Comparison of ENCODE assay signal across 7 cellular contexts in the genomic region with DNA sequence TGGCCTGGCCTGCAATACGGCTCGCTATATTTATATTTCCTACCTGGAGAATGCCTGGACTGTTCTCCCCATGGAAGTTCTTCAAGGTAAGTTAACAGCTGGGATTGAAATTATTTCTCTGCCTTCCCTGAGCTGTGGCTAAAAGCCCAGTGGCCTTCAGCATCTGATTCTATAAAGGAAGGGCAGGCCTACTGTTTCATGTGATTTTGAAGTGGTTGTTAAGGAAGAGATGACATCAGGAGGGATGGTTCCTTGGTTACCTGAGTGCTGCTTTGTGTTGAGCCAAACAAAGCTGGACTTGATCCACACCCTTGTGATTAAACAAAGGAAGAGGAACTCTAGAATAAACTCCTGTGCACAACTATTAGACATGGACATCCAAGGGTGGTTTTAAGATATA.
DNase-seq lines count a peak whose midpoint lies in the region; ATAC-seq, FAIRE-seq and TF ChIP-seq lines count a peak whose summit lies in the region.

No MANE protein-coding gene starts in this region.

- POLR2A ChIA-PET in IMR-90 (lab: Charles Lee; ENCODE audit: unreplicated experiment) (no interaction called here), PC-9 (lab: Charles Lee; ENCODE audit: unreplicated experiment) (interaction anchor here (0.7 kb wide), 1 partner anchor 50 kb away, joined by 16 read pairs; no protein-coding TSS in a partner anchor)

- peak overlapping the region; percentile 58; the same call in 1 of the 2 replicates for H4K91ac ChIP-seq in IMR-90 (ENCODE audit: insufficient read depth, low read depth, low read length)

- peaks cover 11% of the 10 kb centered on the region for H3K9me1 ChIP-seq in IMR-90 (ENCODE audit: insufficient read depth, low read length)

- peak overlapping the region; percentile 96; the same call in 1 of the 2 replicates for H3K27ac ChIP-seq in IMR-90 (ENCODE audit: insufficient read depth, low read length)
- no peak overlapping the region for H3K27ac ChIP-seq in PC-9
- peak overlapping the region in 1 of 2 donors; percentile 35 for H3K27ac ChIP-seq in small intestine (ENCODE audit: low read depth in 1 of 2, low read length in 1 of 2)

- H3K36me3 ChIP-seq in IMR-90 (ENCODE audit: control insufficient read depth, insufficient read depth, low read length) (no peaks in the 10 kb centered on the region; the same call in 1 of the 2 replicates), PC-9 (ENCODE audit: low read depth) (no peaks in the 10 kb centered on the region), small intestine (ENCODE audit: control insufficient read depth in 2 of 2, insufficient read depth in 2 of 2, low read length in 2 of 2) (no peaks in the 10 kb centered on the region)

- peak; percentile 55 for DNase-seq in IMR-90
- peak; percentile 24 to 64 for DNase-seq in PC-9
- peak; percentile 60 for DNase-seq in fibroblast of peridontal ligament (ENCODE audit: extremely low read depth)
- peak; percentile 76 for DNase-seq in small intestine
- no peak for DNase-seq in natural killer cell

- intact Hi-C loops in IMR-90 (cut with micrococcal nuclease): loop anchor here (5.0 kb wide), 1 partner anchor 62 kb away; the partner anchor contains the start of gene MFSD6
- intact Hi-C loops in PC-9 (cut with micrococcal nuclease; ENCODE audit: unreplicated experiment): loop anchor here (10.0 kb wide), 1 partner anchor 55 kb away; no protein-coding TSS in a partner anchor
- intact Hi-C loops in natural killer cell (cut with micrococcal nuclease): no loop called here

- TF ChIP-seq CTCF in IMR-90 (conservative IDR thresholded peaks at IDR 0.05; ENCODE audit: low read depth, low read length) (no peak), PC-9 (conservative IDR thresholded peaks at IDR 0.05) (no peak), natural killer cell (IDR thresholded peaks at IDR 0.05) (no peak)

- no peaks in the 10 kb centered on the region for H3K27me3 Mint-ChIP-seq in natural killer cell (ENCODE audit: low read depth in 2 of 2)

- ATAC-seq in IMR-90 (ENCODE audit: low read depth) (no peak), GM18517 (IDR thresholded peaks at IDR 0.05; ENCODE audit: unreplicated experiment) (no peak), natural killer cell (no peak), HG03457 (IDR thresholded peaks at IDR 0.05; ENCODE audit: unreplicated experiment) (no peak)

- H2AFZ ChIP-seq in IMR-90 (replicated peaks; ENCODE audit: low read length, poor library complexity) (no peak overlapping the region), PC-9 (no peak overlapping the region)

- H3K4me1 ChIP-seq in IMR-90 (ENCODE audit: control insufficient read depth, insufficient read depth, low read length): peaks cover 15% of the 10 kb centered on the region
- 0 out of 2 replicates have a peak, but pooled peaks cover 5% of the 10 kb centered on the region for H3K4me1 ChIP-seq in PC-9 (replicated peaks; ENCODE audit: insufficient read depth)
- peaks cover 0 to 11% of the 10 kb centered on the region in 2 donors for H3K4me1 ChIP-seq in small intestine (ENCODE audit: control insufficient read depth in 2 of 2, insufficient read depth in 1 of 2, low read depth in 1 of 2, low read length in 1 of 2)

- H2BK120ac ChIP-seq in IMR-90 (ENCODE audit: low read depth, low read length): peak overlapping the region; percentile 97

- dilution Hi-C loops in IMR-90 (cut with HindIII; ENCODE audit: low sequenced_read_pairs, unreplicated experiment): no loop called here

- no peak overlapping the region for H3K4me3 ChIP-seq in IMR-90 (ENCODE audit: insufficient read depth, low read depth, low read length)
- no peak overlapping the region for H3K4me3 ChIP-seq in PC-9
- no peak overlapping the region for H3K4me3 ChIP-seq in small intestine (ENCODE audit: low read depth in 1 of 2, low read length in 2 of 2)

- peaks cover 37 to 44% of the 10 kb centered on the region in 2 donors for H3K4me1 Mint-ChIP-seq in natural killer cell

- H3F3A ChIP-seq in PC-9 (ENCODE audit: insufficient read depth, low read depth): no peaks in the 10 kb centered on the region; the same call in 1 of the 2 replicates

- H3K27ac Mint-ChIP-seq in natural killer cell: peak overlapping the region in 1 of 2 donors; percentile 21

- H4K20me1 ChIP-seq in IMR-90 (ENCODE audit: insufficient read depth, low read length) (no peaks in the 10 kb centered on the region; the same call in 1 of the 2 replicates), PC-9 (ENCODE audit: insufficient read depth) (no peaks in the 10 kb centered on the region)

- FAIRE-seq in small intestine (lab: Jason Lieb, UNC): no peak

- no TSS peak for BruUV-seq in IMR-90 (replicated peaks; lab: Mats Ljungman, UMichigan)
- BruUV-seq in PC-9 (replicated peaks; lab: Mats Ljungman, UMichigan): no TSS peak

- H3K18ac ChIP-seq in IMR-90 (ENCODE audit: low read depth, low read length): peak overlapping the region; percentile 100

- H4K8ac ChIP-seq in IMR-90 (ENCODE audit: low read depth in 2 of 2, low read length in 2 of 2): peak overlapping the region in 1 of 2 experiments; percentile 94; a peak in 2 of 4 replicates

- CTCF ChIA-PET in IMR-90 (lab: Yijun Ruan, JAX) (interaction anchor here (0.6 kb wide), 1 partner anchor 69 kb away, joined by 3 read pairs; no protein-coding TSS in a partner anchor), PC-9 (lab: Charles Lee) (no interaction called here)

- peak overlapping the region; percentile 77; the same call in 1 of the 2 replicates for H3K23ac ChIP-seq in IMR-90 (ENCODE audit: low read depth, low read length)

- H3K9ac ChIP-seq in IMR-90 (ENCODE audit: low read depth, low read length): peak overlapping the region; percentile 27; the same call in 1 of the 2 replicates

- H3K79me1 ChIP-seq in IMR-90 (ENCODE audit: low read depth in 1 of 2, low read length in 2 of 2): no peaks in the 10 kb centered on the region; a peak in 1 of 4 replicates

- no peaks in the 10 kb centered on the region for H3K79me2 ChIP-seq in PC-9 (ENCODE audit: low read depth)

- no peaks in the 10 kb centered on the region for H3K27me3 ChIP-seq in IMR-90 (ENCODE audit: control insufficient read depth, insufficient read depth, low read length)
- no peaks in the 10 kb centered on the region for H3K27me3 ChIP-seq in PC-9 (ENCODE audit: insufficient read depth, low read depth)
- H3K27me3 ChIP-seq in small intestine (ENCODE audit: control insufficient read depth in 2 of 2, insufficient read depth in 2 of 2, low read length in 2 of 2): no peaks in the 10 kb centered on the region

- H3K56ac ChIP-seq in IMR-90 (ENCODE audit: extremely low read depth, insufficient read depth, low read length): peak overlapping the region; percentile 37; the same call in 1 of the 2 replicates

- no peaks in the 10 kb centered on the region for H3K9me3 ChIP-seq in IMR-90 (ENCODE audit: control insufficient read depth, insufficient read depth, low read length)
- H3K9me3 ChIP-seq in PC-9 (ENCODE audit: insufficient read depth, low read depth): no peaks in the 10 kb centered on the region
- no peaks in the 10 kb centered on the region for H3K9me3 ChIP-seq in small intestine (ENCODE audit: control insufficient read depth, low read depth)

- TF ChIP-seq RAD21 in IMR-90 (IDR thresholded peaks at IDR 0.05; ENCODE audit: low read length): no peak

- H2AK5ac ChIP-seq in IMR-90 (ENCODE audit: low read depth, low read length): peak overlapping the region; percentile 65

- H3K4me2 ChIP-seq in IMR-90 (ENCODE audit: low read depth, low read length) (peak overlapping the region; percentile 48), PC-9 (no peak overlapping the region)

- H2BK20ac ChIP-seq in IMR-90 (ENCODE audit: low read depth, low read length): peak overlapping the region; percentile 93

- H3K9me2 ChIP-seq in PC-9 (ENCODE audit: insufficient read depth): no peaks in the 10 kb centered on the region

- peak overlapping the region; percentile 100 for H4K5ac ChIP-seq in IMR-90 (ENCODE audit: low read depth, low read length)

- in situ Hi-C loops in IMR-90 (cut with MboI; ENCODE audit: low sequenced_read_pairs): no loop called here

- no CpG with 5 or more reads among the region's 2 CpGs for WGBS in IMR-90 (ENCODE audit: extremely low coverage in 2 of 2, insufficient read length in 1 of 2), 2 experiments
- 70 to 85% (median 78%) methylated on average over 2 of the region's 2 CpGs for WGBS in small intestine, 3 donors

- peak overlapping the region; percentile 2 for H2AK9ac ChIP-seq in IMR-90 (replicated peaks; ENCODE audit: low read depth, low read length, poor library complexity)

- H3K4ac ChIP-seq in IMR-90 (ENCODE audit: low read depth, low read length): peak overlapping the region; percentile 94

- H3K4me3 Mint-ChIP-seq in natural killer cell: no peak overlapping the region

- H3K14ac ChIP-seq in IMR-90 (replicated peaks; ENCODE audit: low read depth, low read length): peak overlapping the region; percentile 92

- peak overlapping the region; percentile 81; the same call in 2 of the 3 replicates for H2BK15ac ChIP-seq in IMR-90 (ENCODE audit: low read depth, low read length)

- peak overlapping the region; percentile 97 for H2BK5ac ChIP-seq in IMR-90 (ENCODE audit: low read depth, low read length, poor library complexity, severe bottlenecking)

- H3K36me3 Mint-ChIP-seq in natural killer cell: no peaks in the 10 kb centered on the region

- TF ChIP-seq POLR2A in IMR-90 (IDR thresholded peaks at IDR 0.05; ENCODE audit: low read depth, low read length): no peak

- H3K9me3 Mint-ChIP-seq in natural killer cell: peaks cover 2 to 5% of the 10 kb centered on the region in 2 donors

TF ChIP-seq in IMR-90, 13 proteins besides CTCF, POLR2A, EP300 and RAD21 (continues in another document):
- no peak for TF ChIP-seq MAZ (IDR thresholded peaks at IDR 0.05; ENCODE audit: borderline replicate concordance, low read depth, low read length)
- TF ChIP-seq, protein P1, sequence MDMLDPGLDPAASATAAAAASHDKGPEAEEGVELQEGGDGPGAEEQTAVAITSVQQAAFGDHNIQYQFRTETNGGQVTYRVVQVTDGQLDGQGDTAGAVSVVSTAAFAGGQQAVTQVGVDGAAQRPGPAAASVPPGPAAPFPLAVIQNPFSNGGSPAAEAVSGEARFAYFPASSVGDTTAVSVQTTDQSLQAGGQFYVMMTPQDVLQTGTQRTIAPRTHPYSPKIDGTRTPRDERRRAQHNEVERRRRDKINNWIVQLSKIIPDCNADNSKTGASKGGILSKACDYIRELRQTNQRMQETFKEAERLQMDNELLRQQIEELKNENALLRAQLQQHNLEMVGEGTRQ (IDR thresholded peaks at IDR 0.05; ENCODE audit: low read depth, low read length): no peak
- no peak for TF ChIP-seq FOS (IDR thresholded peaks at IDR 0.05; ENCODE audit: low read depth, low read length)
- no peak for TF ChIP-seq MXI1 (IDR thresholded peaks at IDR 0.05; ENCODE audit: borderline replicate concordance, low read depth, low read length)
- no peak for TF ChIP-seq NFE2L2 (IDR thresholded peaks at IDR 0.05; ENCODE audit: low read depth, low read length)
- no peak for TF ChIP-seq RFX5 (IDR thresholded peaks at IDR 0.05; ENCODE audit: low read depth, low read length)
- no peak for TF ChIP-seq SMC3 (IDR thresholded peaks at IDR 0.05; ENCODE audit: low read depth, low read length)
- no peak for TF ChIP-seq MAFK (IDR thresholded peaks at IDR 0.05; ENCODE audit: low read depth, low read length)
- no peak for TF ChIP-seq CHD1 (IDR thresholded peaks at IDR 0.05; ENCODE audit: low read depth, low read length)
- no peak for TF ChIP-seq RCOR1 (IDR thresholded peaks at IDR 0.05; ENCODE audit: insufficient replicate concordance, low read length)
